In the genomic region with DNA sequence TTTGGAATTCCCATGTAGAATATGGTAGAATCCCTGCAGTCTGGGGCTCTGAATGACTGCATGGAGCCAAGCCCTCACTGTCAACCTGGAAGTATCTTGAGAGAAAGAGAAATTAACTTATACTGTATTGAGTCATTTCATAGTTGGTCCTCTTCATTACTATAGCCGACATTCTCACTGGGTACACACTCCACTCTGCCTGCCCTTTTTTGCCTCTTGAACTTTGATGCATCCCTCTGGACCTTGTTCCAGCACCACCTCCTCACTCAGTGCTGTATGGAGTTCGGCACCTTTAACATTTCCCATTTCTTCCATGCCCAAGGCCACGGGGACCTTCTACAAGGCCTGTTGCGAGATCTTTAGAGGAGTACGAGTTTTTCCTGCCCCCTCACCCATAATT, we compare ENCODE assay signal across 21 cellular contexts. TPM values are rescaled to one million over a fixed set of nuclear protein-coding genes. Genes with fewer than 3 reads are reported as not detected.
DNase-seq lines count a peak whose midpoint lies in the region; ATAC-seq, FAIRE-seq and TF ChIP-seq lines count a peak whose summit lies in the region.
"Had no signal": no experiment of that assay in that cellular context is flagged by ENCODE, and none has a peak within 500 bp of the region (broad histone marks: within the 10 kb centered on the region; RNA-seq: fewer than 3 reads in every experiment).

No MANE protein-coding gene starts in this region.

- intact Hi-C loops in GM12878 (cut with micrococcal nuclease; ENCODE audit: unreplicated experiment) = loop anchor here (5.0 kb wide), 1 partner anchor 247 kb away; no protein-coding TSS in a partner anchor
- intact Hi-C loops in sciatic nerve (cut with DNase I) = no loop called here

- H3K27ac Mint-ChIP-seq in type B pancreatic cell = no peak overlapping the region
- H3K27ac Mint-ChIP-seq: B cell; CD4-positive, alpha-beta memory T cell; H9 had no signal

- H3K4me1 ChIP-seq in GM12878 (ENCODE audit: control insufficient read depth, insufficient read depth, low read length) = peaks cover 14% of the 10 kb centered on the region

- ATAC-seq in GM12878 = peak; percentile 28
- ATAC-seq in sciatic nerve = no peak
- no peak for ATAC-seq in HG02763 (IDR thresholded peaks at IDR 0.05; ENCODE audit: unreplicated experiment)
- ATAC-seq: HepG2 had no signal

- WGBS in GM12878 (ENCODE audit: insufficient coverage, insufficient replicate concordance, low lambda C conversion rate, missing lambda C conversion rate) = 43% methylated on average over 5 of the region's 5 CpGs

- RAD21 ChIA-PET in GM12878 (lab: Charles Lee; ENCODE audit: unreplicated experiment) = interaction anchor here (0.8 to 12.6 kb wide), 12 partner anchors 8 to 58 kb away, joined by 3 to 383 read pairs (median 7); no protein-coding TSS in a partner anchor

- no peaks in the 10 kb centered on the region; a peak in 1 of 4 replicates for H3K27me3 ChIP-seq in GM12878 (replicated peaks in 1 of 2; ENCODE audit: control insufficient read depth in 2 of 2, insufficient read depth in 2 of 2, low read length in 1 of 2)

- peaks cover 48% of the 10 kb centered on the region for H3K27me3 Mint-ChIP-seq in type B pancreatic cell

- no peak overlapping the region for H3K4me3 Mint-ChIP-seq in type B pancreatic cell
- H3K4me3 Mint-ChIP-seq: B cell; CD4-positive, alpha-beta memory T cell; H9 had no signal

- POLR2A ChIA-PET in GM12878 (lab: Charles Lee) = interaction anchor here (1.0 to 2.6 kb wide), 5 partner anchors 14 to 47 kb away, joined by 3 to 10 read pairs (median 6); no protein-coding TSS in a partner anchor

- TF ChIP-seq RAD21 in GM12878 (IDR thresholded peaks at IDR 0.05; ENCODE audit: insufficient read depth, low read depth, low read length) = no peak

- no peaks in the 10 kb centered on the region for H3K36me3 ChIP-seq in GM12878 (ENCODE audit: control insufficient read depth in 2 of 2, insufficient read depth in 2 of 2, low read length in 1 of 2)

- H3K4me1 Mint-ChIP-seq in type B pancreatic cell (ENCODE audit: unreplicated experiment) = no peaks in the 10 kb centered on the region

- TF ChIP-seq CTCF in GM12878 (IDR thresholded peaks at IDR 0.05 in 2 of 3, conservative IDR thresholded peaks at IDR 0.05 in 1 of 3; ENCODE audit: control insufficient read depth in 2 of 3, extremely low read depth in 1 of 3, insufficient read depth in 1 of 3, low read depth in 3 of 3, low read length in 3 of 3) = no peak
- TF ChIP-seq CTCF in type B pancreatic cell (conservative IDR thresholded peaks at IDR 0.05) = no peak

- FAIRE-seq in GM12878 (lab: Jason Lieb, UNC) = no peak
- FAIRE-seq: A204.1, D721Med, G401.6, GM12892, HepG2, HTR-8/SVneo had no signal

- H3K4me3 ChIP-seq in GM12878 = no peak overlapping the region

- H2AFZ ChIP-seq in GM12878 (ENCODE audit: control insufficient read depth, low read depth, low read length) = no peak overlapping the region

- no peaks in the 10 kb centered on the region for H4K20me1 ChIP-seq in GM12878 (ENCODE audit: control insufficient read depth, insufficient read depth)

- CTCF ChIA-PET in GM12878 (lab: Yijun Ruan, JAX) = interaction anchor here (0.6 to 17.1 kb wide), 21 partner anchors 7 to 308 kb away, joined by 3 to 664 read pairs (median 15); no protein-coding TSS in a partner anchor

- no peak overlapping the region for H3K9ac ChIP-seq in GM12878 (ENCODE audit: control insufficient read depth, insufficient read depth, low read length)

- no peaks in the 10 kb centered on the region; the same call in 1 of the 2 replicates for H3K79me2 ChIP-seq in GM12878 (ENCODE audit: control insufficient read depth, insufficient read depth, low read length)

- no TSS peak for BruUV-seq in GM12878 (replicated peaks; lab: Mats Ljungman, UMichigan)

- in situ Hi-C loops in GM12878 (cut with MboI) = no loop called here

- no peak overlapping the region for H3K4me2 ChIP-seq in GM12878 (ENCODE audit: control insufficient read depth, insufficient read depth)

- H3K9me3 Mint-ChIP-seq in type B pancreatic cell = no peaks in the 10 kb centered on the region

- H3K9me3 ChIP-seq in GM12878 (replicated peaks; ENCODE audit: control insufficient read depth, insufficient read depth, low read length) = no peaks in the 10 kb centered on the region

- H3K27ac ChIP-seq in GM12878 (ENCODE audit: control insufficient read depth, insufficient read depth) = no peak overlapping the region
- H3K27ac ChIP-seq: C4-2B had no signal

- H3K36me3 Mint-ChIP-seq in type B pancreatic cell = no peaks in the 10 kb centered on the region
- H3K36me3 Mint-ChIP-seq: CD4-positive, alpha-beta memory T cell had no signal

- TF ChIP-seq POLR2A in GM12878 (IDR thresholded peaks at IDR 0.05; ENCODE audit: low read depth, low read length) = no peak

- SMC1A ChIA-PET in GM12878 (lab: Charles Lee; ENCODE audit: uncharacterized antibody, unreplicated experiment) = interaction anchor here (1.2 to 8.6 kb wide), 8 partner anchors 17 to 268 kb away, joined by 3 to 298 read pairs (median 40); no protein-coding TSS in a partner anchor

- DNase-seq in D341Med (ENCODE audit: low spot score) (peak; percentile 14), GM12878 (ENCODE audit: low read depth, low spot score) (no peak), mucosa of gallbladder (ENCODE audit: low spot score) (peak; percentile 7), type B pancreatic cell (ENCODE audit: extremely low spot score, unreplicated experiment) (peak; percentile 13), sciatic nerve (ENCODE audit: low spot score) (no peak)
- no peak for DNase-seq in activated CD4-positive, alpha-beta T cell treated with anti-CD3 and anti-CD28 coated beads for 1 hour
- DNase-seq: CD4-positive, alpha-beta memory T cell; DMS153; DMS79 treated with DMSO at 0.1 percent for 48 hours; EL; GOT3; H9 had no signal

- TF ChIP-seq EP300 in GM12878 (IDR thresholded peaks at IDR 0.05; ENCODE audit: borderline replicate concordance in 1 of 2, control insufficient read depth in 1 of 2, low read depth in 2 of 2, low read length in 2 of 2) = no peak

TF ChIP-seq in GM12878, 131 proteins besides CTCF, POLR2A, EP300 and RAD21 (continues in another document):
- no peak for TF ChIP-seq NFIC (IDR thresholded peaks at IDR 0.05; ENCODE audit: low read depth, low read length)
- no peak for TF ChIP-seq SP1 (IDR thresholded peaks at IDR 0.05; ENCODE audit: low read depth, low read length)
- no peak for TF ChIP-seq IRF4 (IDR thresholded peaks at IDR 0.05; ENCODE audit: low read depth, low read length)
- TF ChIP-seq IKZF1 (conservative IDR thresholded peaks at IDR 0.05) = no peak
- TF ChIP-seq HDGF (IDR thresholded peaks at IDR 0.05) = no peak
- TF ChIP-seq CBX3 (IDR thresholded peaks at IDR 0.05; ENCODE audit: borderline replicate concordance, low read depth) = no peak

RNA-seq across cellular contexts. Expression of a gene that starts 4.6 kb away (rescaled TPM):
- 17.6 and 21.3 TPM in 2 replicates for total RNA-seq in GM12878 (2013; cell fraction: nucleolus; rRNA removed)
- not detected in 2 replicates for total RNA-seq in GM12878 (2014; rRNA removed)
- not detected in 2 replicates for total RNA-seq in GM12878 (2014; rRNA removed; fragmentation: Illumina TruSeq; extraction: Trizol)
- 0.18 and 0.45 TPM in 2 replicates for total RNA-seq in GM12878 (2021)
- polyA plus RNA-seq in GM12878 (2011; ENCODE audit: low read depth) = not detected
- polyA plus RNA-seq in GM12878 (2011; rRNA removed) = 0.61 and 1.0 TPM in 2 replicates
- polyA plus RNA-seq in GM12878 (2011; cell fraction: cytosol; rRNA removed) = 0.36 and 0.82 TPM in 2 replicates
- 2.2 and 2.9 TPM in 2 replicates for polyA plus RNA-seq in GM12878 (2011; cell fraction: nucleus; rRNA removed)
- polyA plus RNA-seq in GM12878 (2012) = 0.73 and 0.76 TPM in 2 replicates
- not detected in 2 replicates for polyA plus RNA-seq in GM12878 (2014; fragmentation: Illumina TruSeq; extraction: Trizol)
- under 1 TPM in 1 of 2 experiments, not detected in 1; 0.07 TPM for polyA plus RNA-seq in GM12878 (2014; fragmentation: Nextera tagmentation; extraction: Ambion mirVana)
- 0.08 TPM in 1 of 2 replicates, not detected in the other for polyA plus RNA-seq in GM12878 (2014; rRNA removed)
- polyA plus RNA-seq in GM12878 (2016; fragmentation: Nextera tagmentation; extraction: Ambion mirVana) = under 1 TPM in 1 of 2 experiments, not detected in 1; 0.56 TPM
- 0.73 and 0.88 TPM in 2 replicates for polyA minus RNA-seq in GM12878 (2011; rRNA and poly(A)+ RNA removed)
- polyA minus RNA-seq in GM12878 (2011; cell fraction: cytosol; rRNA and poly(A)+ RNA removed) = not detected in 2 replicates
- polyA minus RNA-seq in GM12878 (2011; cell fraction: nucleus; rRNA and poly(A)+ RNA removed) = 2.8 and 3.5 TPM in 2 replicates
- 8.8 TPM for total RNA-seq in mucosa of gallbladder
- 4.1 and 5.1 TPM in 2 replicates for total RNA-seq in type B pancreatic cell (ENCODE audit: low replicate concordance)
- 11.7 TPM for total RNA-seq in sciatic nerve
- polyA plus RNA-seq: CD4-positive, alpha-beta memory T cell had no signal

Comparison
In these comparisons a context has a peak if more than half of its experiments do, and no peak if none do; other contexts are left out.
1. DNase-seq: peak in D341Med (single experiment), mucosa of gallbladder (single experiment) and type B pancreatic cell (single experiment); none in GM12878 (single experiment), sciatic nerve (single experiment) and activated CD4-positive, alpha-beta T cell treated with anti-CD3 and anti-CD28 coated beads for 1 hour (single experiment).